9 cellular contexts compared by ENCODE assay signal in the genomic region with DNA sequence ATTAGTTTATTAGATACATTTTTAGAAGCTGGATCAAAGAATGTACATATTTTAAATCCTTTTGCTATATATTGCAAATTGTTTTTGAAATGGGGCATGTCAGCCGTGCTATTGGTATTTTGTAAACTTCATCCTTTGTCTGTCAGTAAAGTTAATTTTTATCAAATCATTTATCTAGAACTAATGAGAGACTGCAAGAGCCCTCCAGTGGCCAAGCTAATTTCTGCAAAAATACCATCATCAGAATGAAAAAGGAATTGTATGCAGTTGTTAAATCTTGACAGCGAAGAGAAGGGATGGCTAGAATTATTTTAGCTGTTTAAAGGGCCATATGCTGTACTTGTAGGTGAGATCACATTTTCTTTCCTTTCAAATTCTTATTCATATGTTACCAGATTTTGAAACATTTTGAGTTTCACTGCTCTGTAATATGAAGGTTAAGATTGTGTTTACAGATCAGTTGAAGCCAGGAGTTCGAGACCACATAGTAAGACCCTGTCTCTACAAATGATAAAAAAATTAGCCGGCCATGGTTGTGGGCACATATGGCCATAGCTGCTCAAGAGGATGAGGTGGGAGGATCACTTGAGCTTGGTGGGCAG. TPM values are rescaled to one million over a fixed set of nuclear protein-coding genes. Genes with fewer than 3 reads are reported as not detected.
DNase-seq lines count a peak whose midpoint lies in the region; ATAC-seq and TF ChIP-seq lines count a peak whose summit lies in the region.
"Had no signal": no experiment of that assay in that cellular context is flagged by ENCODE, and none has a peak within 500 bp of the region (broad histone marks: within the 10 kb centered on the region; RNA-seq: fewer than 3 reads in every experiment).

No MANE protein-coding gene starts in this region.

- H3K4me3 ChIP-seq in colonic mucosa (no peak overlapping the region), parathyroid adenoma (ENCODE audit: low read depth, low read length) (no peak overlapping the region)
- H3K4me3 ChIP-seq: BLaER1 had no signal

- no peak overlapping the region for H2AFZ ChIP-seq in parathyroid adenoma

- H3K36me3 ChIP-seq in colonic mucosa (no peaks in the 10 kb centered on the region), parathyroid adenoma (ENCODE audit: control insufficient read depth, insufficient read depth, low read length) (no peaks in the 10 kb centered on the region)
- H3K36me3 ChIP-seq: BLaER1 had no signal

- H3K79me2 ChIP-seq in parathyroid adenoma = no peaks in the 10 kb centered on the region

- ATAC-seq in HG03025 (IDR thresholded peaks at IDR 0.05; ENCODE audit: low FRiP score, unreplicated experiment) = no peak
- no peak for ATAC-seq in activated CD4-positive, CD25-positive, alpha-beta regulatory T cell treated with anti-CD3 and anti-CD28 coated beads, Interleukin-2, amount 50 U/mL, for 24 hours
- no peak for ATAC-seq in HG03196 (IDR thresholded peaks at IDR 0.05; ENCODE audit: unreplicated experiment)

- no peaks in the 10 kb centered on the region for H3K4me1 ChIP-seq in colonic mucosa
- H3K4me1 ChIP-seq in parathyroid adenoma = no peaks in the 10 kb centered on the region
- H3K4me1 ChIP-seq: BLaER1 had no signal

- DNase-seq in NCI-H1417 (lab: John Stamatoyannopoulos, UW) (peak; percentile 4 to 71 (median 16)), NCI-H1417 treated with DMSO at 0.1 percent for 48 hours (lab: John Stamatoyannopoulos, UW) (no peak), NCI-H2171 treated with DMSO at 0.1 percent for 48 hours (lab: John Stamatoyannopoulos, UW) (peak; percentile 51), colonic mucosa (no peak)

- TF ChIP-seq CTCF in colonic mucosa (IDR thresholded peaks at IDR 0.05) (peak; percentile 33), parathyroid adenoma (IDR thresholded peaks at IDR 0.05) (peak; percentile 29)

- H3K4me2 ChIP-seq in parathyroid adenoma (ENCODE audit: low read length) = no peak overlapping the region
- H3K4me2 ChIP-seq: BLaER1 had no signal

- H3K9ac ChIP-seq in colonic mucosa (ENCODE audit: low read depth in 2 of 2, low read length in 2 of 2) (no peak overlapping the region), parathyroid adenoma (no peak overlapping the region)
- H3K9ac ChIP-seq: BLaER1 had no signal

- H3K9me3 ChIP-seq in colonic mucosa = no peaks in the 10 kb centered on the region
- no peaks in the 10 kb centered on the region for H3K9me3 ChIP-seq in parathyroid adenoma (ENCODE audit: control insufficient read depth, low read length)
- H3K9me3 ChIP-seq: BLaER1 had no signal

- no peaks in the 10 kb centered on the region for H3K27me3 ChIP-seq in colonic mucosa
- H3K27me3 ChIP-seq in parathyroid adenoma (ENCODE audit: control insufficient read depth, insufficient read depth, low read length) = no peaks in the 10 kb centered on the region
- H3K27me3 ChIP-seq: BLaER1 had no signal

- no peak overlapping the region for H3K27ac ChIP-seq in colonic mucosa
- no peak overlapping the region for H3K27ac ChIP-seq in parathyroid adenoma
- H3K27ac ChIP-seq: BLaER1 had no signal

- intact Hi-C loops in colonic mucosa (cut with DNase I) = loop anchor here (2.0 to 10.0 kb wide), 2 partner anchors 100 to 434 kb away; no protein-coding TSS in a partner anchor

RNA-seq across cellular contexts. Expression of a gene that starts 8.1 kb away (rescaled TPM):
- total RNA-seq in colonic mucosa = 1 to 10 TPM; 1.3 to 7.2 TPM

RNA-seq across cellular contexts. Expression of a gene that starts 53.0 kb away (rescaled TPM):
- 10 to 100 TPM; 16.9 to 41.3 TPM for total RNA-seq in colonic mucosa

Comparison
In these comparisons a context has a peak if more than half of its experiments do, and no peak if none do; other contexts are left out.
1. DNase-seq: peak in NCI-H1417 (3 of 3) and NCI-H2171 treated with DMSO at 0.1 percent for 48 hours (single experiment); none in NCI-H1417 treated with DMSO at 0.1 percent for 48 hours (single experiment) and colonic mucosa (single experiment).